ENCODE assay signal across 14 cellular contexts in the genomic region with DNA sequence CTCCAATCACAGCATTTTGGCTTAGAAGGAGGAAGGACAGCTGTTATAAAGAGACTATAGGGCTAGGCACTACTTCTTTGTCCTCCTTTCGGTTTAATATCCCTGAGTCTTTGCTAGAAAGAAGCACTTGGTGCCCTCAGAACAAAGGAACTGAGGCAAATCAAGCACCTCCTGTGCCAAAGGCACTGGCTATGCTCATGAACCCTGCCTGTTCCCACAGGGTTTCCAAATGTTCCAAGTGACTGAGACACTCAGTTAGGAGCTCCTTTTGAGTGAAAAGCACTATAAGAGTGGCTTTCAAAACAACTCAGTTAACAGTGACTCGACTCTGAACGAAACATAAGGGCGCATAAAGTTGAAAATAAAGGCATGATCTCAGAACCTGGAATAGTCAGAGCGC. TPM values are rescaled to one million over a fixed set of nuclear protein-coding genes. Genes with fewer than 3 reads are reported as not detected.
A peak's percentile ranks its signal among the peaks of the same experiment; 100 is the strongest.
DNase-seq lines count a peak whose midpoint lies in the region; ATAC-seq and TF ChIP-seq lines count a peak whose summit lies in the region.
"Had no signal": no experiment of that assay in that cellular context is flagged by ENCODE, and none has a peak within 500 bp of the region (broad histone marks: within the 10 kb centered on the region; RNA-seq: fewer than 3 reads in every experiment).

No MANE protein-coding gene starts in this region.

- no peaks in the 10 kb centered on the region for H3F3A ChIP-seq in OCI-LY1 (ENCODE audit: insufficient read depth, low read length)

- H3K27me3 ChIP-seq in OCI-LY1 (ENCODE audit: insufficient read depth, low read length) (no peaks in the 10 kb centered on the region), right atrium auricular region (no peaks in the 10 kb centered on the region)

- no peaks in the 10 kb centered on the region for H4K20me1 ChIP-seq in OCI-LY1 (ENCODE audit: insufficient read depth, low read length)

- H3K4me1 Mint-ChIP-seq in T-helper 1 cell treated with Interleukin-12 subunit alpha and Interleukin-12 subunit beta and Interleukin-4 antibody, amounts not matched to agents 30 μg/mL and 1 μg/mL, for 36 hours (ENCODE audit: low read depth): peaks cover 82% of the 10 kb centered on the region

- no peaks in the 10 kb centered on the region for H3K27me3 Mint-ChIP-seq in T-helper 1 cell treated with Interleukin-12 subunit alpha and Interleukin-12 subunit beta and Interleukin-4 antibody, amounts not matched to agents 30 μg/mL and 1 μg/mL, for 36 hours (ENCODE audit: low read depth)
- H3K27me3 Mint-ChIP-seq: type B pancreatic cell had no signal

- H3K4me3 ChIP-seq in OCI-LY1 (ENCODE audit: low read depth, low read length, poor library complexity, severe bottlenecking): no peak overlapping the region
- no peak overlapping the region for H3K4me3 ChIP-seq in skin epidermis
- no peak overlapping the region for H3K4me3 ChIP-seq in right atrium auricular region

- no peak for ATAC-seq in GM19023 (IDR thresholded peaks at IDR 0.05; ENCODE audit: unreplicated experiment)
- ATAC-seq: sciatic nerve had no signal

- H3K9me3 ChIP-seq in OCI-LY1 (ENCODE audit: low read length): no peaks in the 10 kb centered on the region
- no peaks in the 10 kb centered on the region for H3K9me3 ChIP-seq in right atrium auricular region

- TF ChIP-seq CTCF in OCI-LY1 (IDR thresholded peaks at IDR 0.05; ENCODE audit: low read length): no peak
- TF ChIP-seq CTCF in right atrium auricular region (IDR thresholded peaks at IDR 0.05): no peak

- DNase-seq in T-helper 1 cell (no peak), NCI-H82 (lab: John Stamatoyannopoulos, UW) (no peak), right atrium auricular region (ENCODE audit: low spot score) (no peak)
- DNase-seq: 8988T, NCI-H1436, NCI-H524 treated with DMSO at 0.1 percent for 48 hours, Right ventricle myocardium superior had no signal

- peak overlapping the region; percentile 47 for H3K27ac ChIP-seq in OCI-LY1 (ENCODE audit: low read depth, low read length, poor library complexity, severe bottlenecking)
- H3K27ac ChIP-seq in cingulate gyrus (ENCODE audit: low read depth, low read length): peak overlapping the region; percentile 41
- peak overlapping the region in 16 of 21 experiments; percentile 7 to 95 (median 68) for H3K27ac ChIP-seq in skin epidermis
- H3K27ac ChIP-seq in right atrium auricular region: no peak overlapping the region

- H3K4me1 ChIP-seq in OCI-LY1 (ENCODE audit: insufficient read depth, low read length, severe bottlenecking): peaks cover 90% of the 10 kb centered on the region
- peaks cover 0 to 87% of the 10 kb centered on the region in 2 donors for H3K4me1 ChIP-seq in right atrium auricular region

- no peak overlapping the region for H3K4me2 ChIP-seq in OCI-LY1 (ENCODE audit: low read length)

- no peaks in the 10 kb centered on the region for H3K9me2 ChIP-seq in OCI-LY1 (ENCODE audit: low read depth, low read length)

- H3K36me3 ChIP-seq in OCI-LY1 (ENCODE audit: insufficient read depth, low read length) (peaks cover 21% of the 10 kb centered on the region), right atrium auricular region (peaks cover 9% of the 10 kb centered on the region)

- no peak overlapping the region for H3K9ac ChIP-seq in OCI-LY1 (ENCODE audit: low read length)

- peaks cover 37% of the 10 kb centered on the region for H3K36me3 Mint-ChIP-seq in T-helper 1 cell treated with Interleukin-12 subunit alpha and Interleukin-12 subunit beta and Interleukin-4 antibody, amounts not matched to agents 30 μg/mL and 1 μg/mL, for 36 hours (ENCODE audit: low read depth)

- H3K9me3 Mint-ChIP-seq in T-helper 1 cell treated with Interleukin-12 subunit alpha and Interleukin-12 subunit beta and Interleukin-4 antibody, amounts not matched to agents 30 μg/mL and 1 μg/mL, for 36 hours: no peaks in the 10 kb centered on the region
- H3K9me3 Mint-ChIP-seq: type B pancreatic cell had no signal

- H2AFZ ChIP-seq in OCI-LY1 (ENCODE audit: low read length): no peak overlapping the region

- peak overlapping the region; percentile 98 for H3K27ac Mint-ChIP-seq in T-helper 1 cell treated with Interleukin-12 subunit alpha and Interleukin-12 subunit beta and Interleukin-4 antibody, amounts not matched to agents 30 μg/mL and 1 μg/mL, for 36 hours
- H3K27ac Mint-ChIP-seq: type B pancreatic cell had no signal

- peaks cover 5% of the 10 kb centered on the region; the same call in 1 of the 2 replicates for H3K79me2 ChIP-seq in OCI-LY1 (ENCODE audit: insufficient read depth, low read length)

- H3K4me3 Mint-ChIP-seq in T-helper 1 cell treated with Interleukin-12 subunit alpha and Interleukin-12 subunit beta and Interleukin-4 antibody, amounts not matched to agents 30 μg/mL and 1 μg/mL, for 36 hours: peak overlapping the region; percentile 43
- H3K4me3 Mint-ChIP-seq: type B pancreatic cell had no signal

RNA-seq across cellular contexts. Expression of gene TBC1D2B, which starts 25.0 kb away (rescaled TPM):
- total RNA-seq in right atrium auricular region: 10 to 100 TPM; 12.5 to 27.7 TPM

RNA-seq across cellular contexts. Expression of gene SH2D7, which starts 39.8 kb away (rescaled TPM):
- not detected for total RNA-seq in right atrium auricular region
- total RNA-seq: Right ventricle myocardium superior, sciatic nerve had no signal

Comparison
In these comparisons a context has a peak if more than half of its experiments do, and no peak if none do; other contexts are left out.
1. H3K27ac ChIP-seq: peak in OCI-LY1 (single experiment), cingulate gyrus (single experiment) and skin epidermis (16 of 21); none in right atrium auricular region (0 of 2).